9 cellular contexts compared by ENCODE assay signal in genomic region chr5:170297589-170298462, GRCh38. TPM values are rescaled to one million over a fixed set of nuclear protein-coding genes. Genes with fewer than 3 reads are reported as not detected.
A peak's percentile ranks its signal among the peaks of the same experiment; 100 is the strongest.
DNase-seq lines count a peak whose midpoint lies in the region; ATAC-seq and TF ChIP-seq lines count a peak whose summit lies in the region.
"Had no signal": no experiment of that assay in that cellular context is flagged by ENCODE, and none has a peak within 500 bp of the region (broad histone marks: within the 10 kb centered on the region; RNA-seq: fewer than 3 reads in every experiment).

Gene LCP2 (minus strand): TSS chr5:170297777. CDS start chr5:170297611, 166 bp downstream.

- peaks cover 0 to 3% (median 0%) of the 10 kb centered on the region in 3 donors for H3K27me3 ChIP-seq in skeletal muscle tissue (ENCODE audit: control insufficient read depth in 3 of 3, insufficient read depth in 3 of 3, low read length in 3 of 3)
- H3K27me3 ChIP-seq: foreskin keratinocyte had no signal

- no peaks in the 10 kb centered on the region for H3K36me3 Mint-ChIP-seq in chondrocyte (ENCODE audit: low read depth)

- H3K9me3 Mint-ChIP-seq in chondrocyte (ENCODE audit: low read depth) = no peaks in the 10 kb centered on the region

- H3K27me3 Mint-ChIP-seq in chondrocyte (ENCODE audit: low read depth) = peaks cover 46% of the 10 kb centered on the region

- peaks cover 0 to 8% (median 4%) of the 10 kb centered on the region in 3 donors for H3K4me1 ChIP-seq in skeletal muscle tissue (ENCODE audit: control insufficient read depth in 3 of 3, insufficient read depth in 3 of 3, low read length in 3 of 3)
- H3K4me1 ChIP-seq: foreskin keratinocyte had no signal

- TF ChIP-seq POLR2A in GM19193 (IDR thresholded peaks at IDR 0.05; ENCODE audit: extremely low read depth, insufficient read depth, insufficient read length) = peak; percentile 45

- H3K27ac ChIP-seq in skeletal muscle tissue (ENCODE audit: low read depth, low read length) = peak within 1 kb of the TSS; percentile 81
- H3K27ac ChIP-seq: foreskin keratinocyte had no signal

- H3K4me3 ChIP-seq in skeletal muscle tissue (ENCODE audit: low read length in 3 of 3) = peak within 1 kb of the TSS; percentile 69 to 76 (median 75)

- H3K4me1 Mint-ChIP-seq in chondrocyte (ENCODE audit: low read depth) = no peaks in the 10 kb centered on the region

- no peaks in the 10 kb centered on the region for H3K36me3 ChIP-seq in skeletal muscle tissue (ENCODE audit: control insufficient read depth in 3 of 3, insufficient read depth in 3 of 3, low read length in 3 of 3)

- H3K9ac ChIP-seq in skeletal muscle tissue (ENCODE audit: low read depth in 1 of 3, low read length in 3 of 3) = peak within 1 kb of the TSS in 2 of 3 donors; percentile 57 to 70

- TF ChIP-seq CTCF in chondrocyte (IDR thresholded peaks at IDR 0.05) = no peak

- peak; percentile 41 for ATAC-seq in HG02943 (IDR thresholded peaks at IDR 0.05; ENCODE audit: low read depth, unreplicated experiment)
- ATAC-seq: foreskin keratinocyte had no signal

- DNase-seq in T-helper 2 cell = peak in 3 of 5 experiments; percentile 19 to 85 (median 60)
- peak; percentile 34 for DNase-seq in effector CD4-positive, alpha-beta T cell
- no peak for DNase-seq in NCI-H82 treated with DMSO at 0.1 percent for 48 hours (lab: John Stamatoyannopoulos, UW; ENCODE audit: unreplicated experiment)
- DNase-seq in NCI-H2227 (lab: John Stamatoyannopoulos, UW; ENCODE audit: unreplicated experiment) = no peak
- DNase-seq in chondrocyte (ENCODE audit: low spot score) = no peak

- H3K27ac Mint-ChIP-seq in chondrocyte (ENCODE audit: unreplicated experiment) = no peak within 1 kb of the TSS

- no peaks in the 10 kb centered on the region for H3K9me3 ChIP-seq in skeletal muscle tissue (ENCODE audit: control insufficient read depth in 3 of 3, low read length in 3 of 3)

- no peak within 1 kb of the TSS for H3K4me3 Mint-ChIP-seq in chondrocyte (ENCODE audit: unreplicated experiment)

RNA-seq across cellular contexts. Expression of gene LCP2, which starts in this region (rescaled TPM):
- total RNA-seq in skeletal muscle tissue = 6.8 TPM
- total RNA-seq in chondrocyte = not detected in 3 replicates
- total RNA-seq: foreskin keratinocyte had no signal

Comparison
In these comparisons a context has a peak if more than half of its experiments do, and no peak if none do; other contexts are left out.
1. DNase-seq: peak in T-helper 2 cell (3 of 5) and effector CD4-positive, alpha-beta T cell (single experiment); none in NCI-H82 treated with DMSO at 0.1 percent for 48 hours (single experiment), NCI-H2227 (single experiment) and chondrocyte (single experiment).